Comparison of ENCODE assay signal across 1 cellular context in the genomic region with DNA sequence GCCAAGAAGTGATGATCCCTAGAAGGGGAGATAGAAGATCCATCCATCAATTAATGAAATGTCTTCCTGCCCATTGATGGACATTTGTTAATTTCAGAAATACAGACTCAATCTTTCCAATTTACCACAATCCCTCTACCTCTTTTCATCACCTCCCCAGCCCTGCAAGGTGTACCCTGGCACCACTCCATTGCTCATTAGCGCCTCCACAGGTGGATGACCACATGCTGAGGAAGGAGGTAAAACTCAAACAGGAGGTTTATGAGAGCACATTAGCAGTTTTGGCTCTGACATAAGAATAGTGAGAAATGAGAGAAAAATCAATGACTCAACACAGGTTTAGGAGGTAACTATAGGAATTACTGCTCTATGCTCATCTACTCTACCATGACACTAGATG.
TF ChIP-seq lines count a peak whose summit lies in the region.

No MANE protein-coding gene starts in this region.

TF ChIP-seq in WTC11, 78 proteins besides CTCF, POLR2A, EP300 and RAD21 (continued from another document):
- TF ChIP-seq, protein P1, sequence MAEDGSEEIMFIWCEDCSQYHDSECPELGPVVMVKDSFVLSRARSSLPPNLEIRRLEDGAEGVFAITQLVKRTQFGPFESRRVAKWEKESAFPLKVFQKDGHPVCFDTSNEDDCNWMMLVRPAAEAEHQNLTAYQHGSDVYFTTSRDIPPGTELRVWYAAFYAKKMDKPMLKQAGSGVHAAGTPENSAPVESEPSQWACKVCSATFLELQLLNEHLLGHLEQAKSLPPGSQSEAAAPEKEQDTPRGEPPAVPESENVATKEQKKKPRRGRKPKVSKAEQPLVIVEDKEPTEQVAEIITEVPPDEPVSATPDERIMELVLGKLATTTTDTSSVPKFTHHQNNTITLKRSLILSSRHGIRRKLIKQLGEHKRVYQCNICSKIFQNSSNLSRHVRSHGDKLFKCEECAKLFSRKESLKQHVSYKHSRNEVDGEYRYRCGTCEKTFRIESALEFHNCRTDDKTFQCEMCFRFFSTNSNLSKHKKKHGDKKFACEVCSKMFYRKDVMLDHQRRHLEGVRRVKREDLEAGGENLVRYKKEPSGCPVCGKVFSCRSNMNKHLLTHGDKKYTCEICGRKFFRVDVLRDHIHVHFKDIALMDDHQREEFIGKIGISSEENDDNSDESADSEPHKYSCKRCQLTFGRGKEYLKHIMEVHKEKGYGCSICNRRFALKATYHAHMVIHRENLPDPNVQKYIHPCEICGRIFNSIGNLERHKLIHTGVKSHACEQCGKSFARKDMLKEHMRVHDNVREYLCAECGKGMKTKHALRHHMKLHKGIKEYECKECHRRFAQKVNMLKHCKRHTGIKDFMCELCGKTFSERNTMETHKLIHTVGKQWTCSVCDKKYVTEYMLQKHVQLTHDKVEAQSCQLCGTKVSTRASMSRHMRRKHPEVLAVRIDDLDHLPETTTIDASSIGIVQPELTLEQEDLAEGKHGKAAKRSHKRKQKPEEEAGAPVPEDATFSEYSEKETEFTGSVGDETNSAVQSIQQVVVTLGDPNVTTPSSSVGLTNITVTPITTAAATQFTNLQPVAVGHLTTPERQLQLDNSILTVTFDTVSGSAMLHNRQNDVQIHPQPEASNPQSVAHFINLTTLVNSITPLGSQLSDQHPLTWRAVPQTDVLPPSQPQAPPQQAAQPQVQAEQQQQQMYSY (CRISPR knock-in tag; IDR thresholded peaks at IDR 0.05), result no peak
- TF ChIP-seq, protein P2, sequence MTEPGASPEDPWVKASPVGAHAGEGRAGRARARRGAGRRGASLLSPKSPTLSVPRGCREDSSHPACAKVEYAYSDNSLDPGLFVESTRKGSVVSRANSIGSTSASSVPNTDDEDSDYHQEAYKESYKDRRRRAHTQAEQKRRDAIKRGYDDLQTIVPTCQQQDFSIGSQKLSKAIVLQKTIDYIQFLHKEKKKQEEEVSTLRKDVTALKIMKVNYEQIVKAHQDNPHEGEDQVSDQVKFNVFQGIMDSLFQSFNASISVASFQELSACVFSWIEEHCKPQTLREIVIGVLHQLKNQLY (CRISPR knock-in tag; IDR thresholded peaks at IDR 0.05), result no peak
- TF ChIP-seq NFE2L1 (CRISPR knock-in tag; IDR thresholded peaks at IDR 0.05) (no peak), ETV6 (CRISPR knock-in tag; IDR thresholded peaks at IDR 0.05) (no peak), ZNF317 (CRISPR knock-in tag; IDR thresholded peaks at IDR 0.05; ENCODE audit: borderline replicate concordance, low read depth) (no peak), MXD4 (CRISPR knock-in tag; IDR thresholded peaks at IDR 0.05; ENCODE audit: borderline replicate concordance) (no peak)
- TF ChIP-seq, protein P3, sequence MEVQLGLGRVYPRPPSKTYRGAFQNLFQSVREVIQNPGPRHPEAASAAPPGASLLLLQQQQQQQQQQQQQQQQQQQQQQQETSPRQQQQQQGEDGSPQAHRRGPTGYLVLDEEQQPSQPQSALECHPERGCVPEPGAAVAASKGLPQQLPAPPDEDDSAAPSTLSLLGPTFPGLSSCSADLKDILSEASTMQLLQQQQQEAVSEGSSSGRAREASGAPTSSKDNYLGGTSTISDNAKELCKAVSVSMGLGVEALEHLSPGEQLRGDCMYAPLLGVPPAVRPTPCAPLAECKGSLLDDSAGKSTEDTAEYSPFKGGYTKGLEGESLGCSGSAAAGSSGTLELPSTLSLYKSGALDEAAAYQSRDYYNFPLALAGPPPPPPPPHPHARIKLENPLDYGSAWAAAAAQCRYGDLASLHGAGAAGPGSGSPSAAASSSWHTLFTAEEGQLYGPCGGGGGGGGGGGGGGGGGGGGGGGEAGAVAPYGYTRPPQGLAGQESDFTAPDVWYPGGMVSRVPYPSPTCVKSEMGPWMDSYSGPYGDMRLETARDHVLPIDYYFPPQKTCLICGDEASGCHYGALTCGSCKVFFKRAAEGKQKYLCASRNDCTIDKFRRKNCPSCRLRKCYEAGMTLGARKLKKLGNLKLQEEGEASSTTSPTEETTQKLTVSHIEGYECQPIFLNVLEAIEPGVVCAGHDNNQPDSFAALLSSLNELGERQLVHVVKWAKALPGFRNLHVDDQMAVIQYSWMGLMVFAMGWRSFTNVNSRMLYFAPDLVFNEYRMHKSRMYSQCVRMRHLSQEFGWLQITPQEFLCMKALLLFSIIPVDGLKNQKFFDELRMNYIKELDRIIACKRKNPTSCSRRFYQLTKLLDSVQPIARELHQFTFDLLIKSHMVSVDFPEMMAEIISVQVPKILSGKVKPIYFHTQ (CRISPR knock-in tag; IDR thresholded peaks at IDR 0.05), result no peak
- TF ChIP-seq, protein P4, sequence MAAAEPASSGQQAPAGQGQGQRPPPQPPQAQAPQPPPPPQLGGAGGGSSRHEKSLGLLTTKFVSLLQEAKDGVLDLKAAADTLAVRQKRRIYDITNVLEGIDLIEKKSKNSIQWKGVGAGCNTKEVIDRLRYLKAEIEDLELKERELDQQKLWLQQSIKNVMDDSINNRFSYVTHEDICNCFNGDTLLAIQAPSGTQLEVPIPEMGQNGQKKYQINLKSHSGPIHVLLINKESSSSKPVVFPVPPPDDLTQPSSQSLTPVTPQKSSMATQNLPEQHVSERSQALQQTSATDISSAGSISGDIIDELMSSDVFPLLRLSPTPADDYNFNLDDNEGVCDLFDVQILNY (CRISPR knock-in tag; IDR thresholded peaks at IDR 0.05), result no peak
- TF ChIP-seq, protein P5, sequence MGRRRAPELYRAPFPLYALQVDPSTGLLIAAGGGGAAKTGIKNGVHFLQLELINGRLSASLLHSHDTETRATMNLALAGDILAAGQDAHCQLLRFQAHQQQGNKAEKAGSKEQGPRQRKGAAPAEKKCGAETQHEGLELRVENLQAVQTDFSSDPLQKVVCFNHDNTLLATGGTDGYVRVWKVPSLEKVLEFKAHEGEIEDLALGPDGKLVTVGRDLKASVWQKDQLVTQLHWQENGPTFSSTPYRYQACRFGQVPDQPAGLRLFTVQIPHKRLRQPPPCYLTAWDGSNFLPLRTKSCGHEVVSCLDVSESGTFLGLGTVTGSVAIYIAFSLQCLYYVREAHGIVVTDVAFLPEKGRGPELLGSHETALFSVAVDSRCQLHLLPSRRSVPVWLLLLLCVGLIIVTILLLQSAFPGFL (CRISPR knock-in tag; IDR thresholded peaks at IDR 0.05; ENCODE audit: borderline replicate concordance), result no peak
